ENCODE assay signal across 15 cellular contexts in the genomic region with DNA sequence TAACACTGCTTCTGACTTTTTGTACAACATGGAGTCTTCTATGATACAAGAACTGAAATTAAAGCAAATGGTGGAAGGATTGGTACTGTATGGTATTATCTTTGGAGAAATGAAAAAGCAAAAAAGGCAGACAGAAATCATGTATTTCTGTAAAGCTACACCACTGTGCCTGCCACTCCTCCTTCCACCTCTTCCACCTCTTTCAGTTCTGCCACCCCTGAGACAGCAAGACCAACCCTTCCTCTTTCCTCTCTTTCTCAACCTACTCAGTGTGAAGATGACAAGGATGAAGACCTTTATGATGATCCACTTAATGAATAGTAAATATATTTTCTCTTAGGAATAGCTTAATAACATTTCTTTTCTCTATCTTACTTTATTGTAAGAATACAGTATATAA. TPM values are rescaled to one million over a fixed set of nuclear protein-coding genes. Genes with fewer than 3 reads are reported as not detected.
DNase-seq lines count a peak whose midpoint lies in the region; ATAC-seq and TF ChIP-seq lines count a peak whose summit lies in the region.
"Had no signal": no experiment of that assay in that cellular context is flagged by ENCODE, and none has a peak within 500 bp of the region (broad histone marks: within the 10 kb centered on the region; RNA-seq: fewer than 3 reads in every experiment).

No MANE protein-coding gene starts in this region.

- H3K4me1 ChIP-seq in IMR-90 (ENCODE audit: control insufficient read depth, insufficient read depth, low read length), result peaks cover 10% of the 10 kb centered on the region
- H3K4me1 ChIP-seq in foreskin keratinocyte, result peaks cover 20% of the 10 kb centered on the region
- peaks cover 11% of the 10 kb centered on the region for H3K4me1 ChIP-seq in PC-9 (replicated peaks; ENCODE audit: insufficient read depth)

- H3F3A ChIP-seq in PC-9 (ENCODE audit: insufficient read depth, low read depth), result peaks cover 3% of the 10 kb centered on the region; the same call in 1 of the 2 replicates

- peak overlapping the region; percentile 90 for H3K18ac ChIP-seq in IMR-90 (ENCODE audit: low read depth, low read length)

- in situ Hi-C loops in IMR-90 (cut with MboI; ENCODE audit: low sequenced_read_pairs), result no loop called here

- H4K91ac ChIP-seq in IMR-90 (ENCODE audit: insufficient read depth, low read depth, low read length), result peak overlapping the region; percentile 94

- H3K9me2 ChIP-seq in PC-9 (ENCODE audit: insufficient read depth), result no peaks in the 10 kb centered on the region

- H3K27ac Mint-ChIP-seq in activated T-helper 2 cell treated with anti-CD3 and anti-CD28 coated beads, Interferon-gamma antibody, Interleukin-2, Interleukin-4, amounts not matched to agents 10 μg/mL and 5 μg/mL and 100 μg/mL, durations not matched to agents 14 hours and 24 hours and 36 hours, result peak overlapping the region; percentile 43

- H2AFZ ChIP-seq in IMR-90 (replicated peaks; ENCODE audit: low read length, poor library complexity), result no peak overlapping the region
- no peak overlapping the region for H2AFZ ChIP-seq in PC-9

- peaks cover 2% of the 10 kb centered on the region; the same call in 1 of the 2 replicates for H3K9me3 ChIP-seq in IMR-90 (ENCODE audit: control insufficient read depth, insufficient read depth, low read length)
- H3K9me3 ChIP-seq in PC-9 (ENCODE audit: insufficient read depth, low read depth), result no peaks in the 10 kb centered on the region

- CTCF ChIA-PET in IMR-90 (lab: Yijun Ruan, JAX), result interaction anchor here (1.1 kb wide), 1 partner anchor 96 kb away, joined by 3 read pairs; the partner anchor contains the start of gene SLC9C1
- CTCF ChIA-PET in PC-9 (lab: Charles Lee), result no interaction called here

- peak overlapping the region; percentile 98 for H2BK120ac ChIP-seq in IMR-90 (ENCODE audit: low read depth, low read length)

- peak overlapping the region; percentile 84 for H2BK20ac ChIP-seq in IMR-90 (ENCODE audit: low read depth, low read length)

- no peaks in the 10 kb centered on the region for H3K79me1 ChIP-seq in IMR-90 (ENCODE audit: low read depth in 1 of 2, low read length in 2 of 2)

- H3K4me3 ChIP-seq in IMR-90 (ENCODE audit: insufficient read depth, low read depth, low read length), result no peak overlapping the region
- no peak overlapping the region for H3K4me3 ChIP-seq in PC-9

- peak overlapping the region; percentile 33; the same call in 1 of the 2 replicates for H3K23ac ChIP-seq in IMR-90 (ENCODE audit: low read depth, low read length)

- TF ChIP-seq RAD21 in IMR-90 (IDR thresholded peaks at IDR 0.05; ENCODE audit: low read length), result no peak

- H3K4me1 Mint-ChIP-seq in activated T-helper 2 cell treated with anti-CD3 and anti-CD28 coated beads, Interferon-gamma antibody, Interleukin-2, Interleukin-4, amounts not matched to agents 10 μg/mL and 5 μg/mL and 100 μg/mL, durations not matched to agents 14 hours and 24 hours and 36 hours (ENCODE audit: low read depth), result peaks cover 59% of the 10 kb centered on the region

- peak overlapping the region; percentile 86 for H4K5ac ChIP-seq in IMR-90 (ENCODE audit: low read depth, low read length)

- H3K4me2 ChIP-seq in IMR-90 (ENCODE audit: low read depth, low read length) (no peak overlapping the region), PC-9 (no peak overlapping the region)

- peak overlapping the region; percentile 84 for H3K27ac ChIP-seq in IMR-90 (ENCODE audit: insufficient read depth, low read length)
- H3K27ac ChIP-seq in foreskin keratinocyte, result peak overlapping the region; percentile 34
- H3K27ac ChIP-seq in PC-9, result no peak overlapping the region

- H3K27me3 ChIP-seq in IMR-90 (ENCODE audit: control insufficient read depth, insufficient read depth, low read length), result no peaks in the 10 kb centered on the region
- no peaks in the 10 kb centered on the region for H3K27me3 ChIP-seq in foreskin keratinocyte
- no peaks in the 10 kb centered on the region for H3K27me3 ChIP-seq in PC-9 (ENCODE audit: insufficient read depth, low read depth)

- peaks cover 14% of the 10 kb centered on the region for H3K36me3 Mint-ChIP-seq in activated T-helper 2 cell treated with anti-CD3 and anti-CD28 coated beads, Interferon-gamma antibody, Interleukin-2, Interleukin-4, amounts not matched to agents 10 μg/mL and 5 μg/mL and 100 μg/mL, durations not matched to agents 14 hours and 24 hours and 36 hours (ENCODE audit: low read depth)
- H3K36me3 Mint-ChIP-seq: CD14-positive monocyte, IgD-negative memory B cell had no signal

- H3K9me3 Mint-ChIP-seq in activated T-helper 2 cell treated with anti-CD3 and anti-CD28 coated beads, Interferon-gamma antibody, Interleukin-2, Interleukin-4, amounts not matched to agents 10 μg/mL and 5 μg/mL and 100 μg/mL, durations not matched to agents 14 hours and 24 hours and 36 hours, result peaks cover 19% of the 10 kb centered on the region

- BruUV-seq in IMR-90 (replicated peaks; lab: Mats Ljungman, UMichigan), result no TSS peak
- BruUV-seq in PC-9 (replicated peaks; lab: Mats Ljungman, UMichigan), result no TSS peak

- H3K27me3 Mint-ChIP-seq in activated T-helper 2 cell treated with anti-CD3 and anti-CD28 coated beads, Interferon-gamma antibody, Interleukin-2, Interleukin-4, amounts not matched to agents 10 μg/mL and 5 μg/mL and 100 μg/mL, durations not matched to agents 14 hours and 24 hours and 36 hours (ENCODE audit: low read depth), result no peaks in the 10 kb centered on the region
- H3K27me3 Mint-ChIP-seq: IgD-negative memory B cell had no signal

- no peak for TF ChIP-seq POLR2A in IMR-90 (IDR thresholded peaks at IDR 0.05; ENCODE audit: low read depth, low read length)

- DNase-seq in IMR-90 (peak; percentile 12), foreskin keratinocyte (no peak), superior temporal gyrus (ENCODE audit: extremely low spot score) (peak; percentile 49), iPS-NIHi11 (ENCODE audit: low spot score) (no peak), NCI-H2029 treated with DMSO at 0.1 percent for 48 hours (lab: John Stamatoyannopoulos, UW) (no peak), PC-9 (no peak)
- no peak for DNase-seq in activated T-helper 2 cell treated with anti-CD3 and anti-CD28 coated beads, Interferon-gamma antibody, Interleukin-2, Interleukin-4, amounts not matched to agents 10 μg/mL and 5 μg/mL and 100 μg/mL, durations not matched to agents 14 hours and 24 hours and 36 hours (ENCODE audit: low spot score)
- DNase-seq: activated effector memory CD4-positive, alpha-beta T cell treated with anti-CD3 and anti-CD28 coated beads, Interleukin-2, amount 50 U/mL, for 16 hours; NCI-H1417; NCI-H345; right cardiac atrium; stimulated activated CD4-positive, alpha-beta T cell treated with anti-CD3 and anti-CD28 coated beads, Interleukin-4, amount 100 ng/mL, for 1 hour had no signal

- H2BK5ac ChIP-seq in IMR-90 (ENCODE audit: low read depth, low read length, poor library complexity, severe bottlenecking), result peak overlapping the region; percentile 100

- H3K79me2 ChIP-seq in PC-9 (ENCODE audit: low read depth), result no peaks in the 10 kb centered on the region

- H3K9me1 ChIP-seq in IMR-90 (ENCODE audit: insufficient read depth, low read length), result peaks cover 3% of the 10 kb centered on the region

- intact Hi-C loops in IMR-90 (cut with micrococcal nuclease) (no loop called here), PC-9 (cut with micrococcal nuclease; ENCODE audit: unreplicated experiment) (no loop called here)
- intact Hi-C loops in activated T-helper 2 cell treated with anti-CD3 and anti-CD28 coated beads, Interferon-gamma antibody, Interleukin-2, Interleukin-4, amounts not matched to agents 10 μg/mL and 5 μg/mL and 100 μg/mL, durations not matched to agents 14 hours and 24 hours and 36 hours (cut with micrococcal nuclease), result loop anchor here (10.0 kb wide), 2 partner anchors 285 to 785 kb away; no protein-coding TSS in a partner anchor

- dilution Hi-C loops in IMR-90 (cut with HindIII; ENCODE audit: low sequenced_read_pairs, unreplicated experiment), result no loop called here

- POLR2A ChIA-PET in IMR-90 (lab: Charles Lee; ENCODE audit: unreplicated experiment), result no interaction called here
- POLR2A ChIA-PET in PC-9 (lab: Charles Lee; ENCODE audit: unreplicated experiment), result no interaction called here

- H2AK9ac ChIP-seq in IMR-90 (replicated peaks; ENCODE audit: low read depth, low read length, poor library complexity), result no peak overlapping the region

- peak overlapping the region; percentile 77 for H3K4ac ChIP-seq in IMR-90 (ENCODE audit: low read depth, low read length)

- no peak for TF ChIP-seq CTCF in IMR-90 (conservative IDR thresholded peaks at IDR 0.05; ENCODE audit: low read depth, low read length)
- TF ChIP-seq CTCF in foreskin keratinocyte (conservative IDR thresholded peaks at IDR 0.05), result no peak
- TF ChIP-seq CTCF in PC-9 (conservative IDR thresholded peaks at IDR 0.05), result no peak

- H2AK5ac ChIP-seq in IMR-90 (ENCODE audit: low read depth, low read length), result peak overlapping the region; percentile 94

- H4K8ac ChIP-seq in IMR-90 (ENCODE audit: low read depth in 2 of 2, low read length in 2 of 2), result peak overlapping the region; percentile 92 to 95

- no peak overlapping the region for H3K4me3 Mint-ChIP-seq in activated T-helper 2 cell treated with anti-CD3 and anti-CD28 coated beads, Interferon-gamma antibody, Interleukin-2, Interleukin-4, amounts not matched to agents 10 μg/mL and 5 μg/mL and 100 μg/mL, durations not matched to agents 14 hours and 24 hours and 36 hours (ENCODE audit: low read depth)
- H3K4me3 Mint-ChIP-seq: CD14-positive monocyte, IgD-negative memory B cell had no signal

- H3K14ac ChIP-seq in IMR-90 (replicated peaks; ENCODE audit: low read depth, low read length), result peak overlapping the region; percentile 73

- no peak overlapping the region for H3K9ac ChIP-seq in IMR-90 (ENCODE audit: low read depth, low read length)

- peak overlapping the region; percentile 94 for H2BK15ac ChIP-seq in IMR-90 (ENCODE audit: low read depth, low read length)

- H3K36me3 ChIP-seq in IMR-90 (ENCODE audit: control insufficient read depth, insufficient read depth, low read length) (no peaks in the 10 kb centered on the region), PC-9 (ENCODE audit: low read depth) (no peaks in the 10 kb centered on the region)

- ATAC-seq in IMR-90 (ENCODE audit: low read depth) (no peak), foreskin keratinocyte (no peak)

- no peaks in the 10 kb centered on the region for H4K20me1 ChIP-seq in IMR-90 (ENCODE audit: insufficient read depth, low read length)
- H4K20me1 ChIP-seq in PC-9 (ENCODE audit: insufficient read depth), result no peaks in the 10 kb centered on the region

- peak overlapping the region; percentile 50; the same call in 1 of the 2 replicates for H3K56ac ChIP-seq in IMR-90 (ENCODE audit: extremely low read depth, insufficient read depth, low read length)

TF ChIP-seq in IMR-90, 13 proteins besides CTCF, POLR2A, EP300 and RAD21 (continues in another document):
- no peak for TF ChIP-seq BHLHE40 (IDR thresholded peaks at IDR 0.05; ENCODE audit: low read depth, low read length)

RNA-seq across cellular contexts. Expression of gene CD200, which starts 57.0 kb away (rescaled TPM):
- total RNA-seq in IMR-90 (2012; rRNA removed), result 0.83 and 1.1 TPM in 2 replicates
- 1.6 and 1.7 TPM in 2 replicates for polyA plus RNA-seq in IMR-90 (2012; rRNA removed)
- polyA plus RNA-seq in IMR-90 (2012; cell fraction: cytosol; rRNA removed), result 0.57 and 0.62 TPM in 2 replicates
- polyA plus RNA-seq in IMR-90 (2012; cell fraction: nucleus; rRNA removed; ENCODE audit: low replicate concordance), result 0.34 and 3.0 TPM in 2 replicates
- 60.3 and 63.3 TPM in 2 replicates for total RNA-seq in activated T-helper 2 cell treated with anti-CD3 and anti-CD28 coated beads, Interferon-gamma antibody, Interleukin-2, Interleukin-4, amounts not matched to agents 10 μg/mL and 5 μg/mL and 100 μg/mL, durations not matched to agents 14 hours and 24 hours and 36 hours
- 0.11 and 0.14 TPM in 2 replicates for total RNA-seq in foreskin keratinocyte
- polyA plus RNA-seq in foreskin keratinocyte, result 0.03 and 0.12 TPM in 2 replicates
- 1.9 and 4.0 TPM in 2 replicates for total RNA-seq in PC-9 (2021)
- total RNA-seq: H4 had no signal

Comparison
In these comparisons a context has a peak if more than half of its experiments do, and no peak if none do; other contexts are left out.
1. DNase-seq: peak in IMR-90 (single experiment) and superior temporal gyrus (single experiment); none in activated T-helper 2 cell treated with anti-CD3 and anti-CD28 coated beads, Interferon-gamma antibody, Interleukin-2, Interleukin-4, amounts not matched to agents 10 μg/mL and 5 μg/mL and 100 μg/mL, durations not matched to agents 14 hours and 24 hours and 36 hours (single experiment), foreskin keratinocyte (0 of 2), iPS-NIHi11 (single experiment), NCI-H2029 treated with DMSO at 0.1 percent for 48 hours (single experiment) and PC-9 (0 of 2).
2. RNA of gene CD200, which starts 57.0 kb away (total RNA-seq): 60.3 to 63.3 TPM in activated T-helper 2 cell treated with anti-CD3 and anti-CD28 coated beads, Interferon-gamma antibody, Interleukin-2, Interleukin-4, amounts not matched to agents 10 μg/mL and 5 μg/mL and 100 μg/mL, durations not matched to agents 14 hours and 24 hours and 36 hours; 1.9 to 4.0 TPM in PC-9, 0.83 to 1.1 TPM in IMR-90 and 0.11 to 0.14 TPM in foreskin keratinocyte; every median in the first group is over 10 times any median in the second.